ENCODE assay signal across 1 cellular context in the genomic region with DNA sequence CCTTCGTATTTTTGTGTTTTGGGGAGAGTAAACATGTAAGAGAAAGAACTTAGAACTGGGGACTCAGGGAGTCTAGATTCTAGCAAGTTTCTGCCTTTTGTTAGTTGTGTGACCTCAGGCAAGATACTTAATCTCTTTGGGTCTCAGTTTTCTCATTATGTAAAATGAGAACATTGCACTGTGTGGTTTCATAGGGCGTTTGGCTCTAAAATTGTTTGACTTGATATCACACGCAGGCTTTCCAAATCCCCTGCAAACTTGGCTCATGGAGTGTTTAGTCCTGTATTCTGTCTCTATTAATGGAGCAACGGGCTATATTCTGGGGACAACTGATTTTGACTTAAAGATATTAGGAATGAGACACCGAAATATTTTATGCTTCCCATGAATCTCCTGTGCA.
TF ChIP-seq lines count a peak whose summit lies in the region.

No MANE protein-coding gene starts in this region.

TF ChIP-seq in HepG2, 621 proteins besides CTCF, POLR2A, EP300 and RAD21:
- TF ChIP-seq HIC2 (CRISPR knock-in tag; IDR thresholded peaks at IDR 0.05; ENCODE audit: low read depth) = no peak
- TF ChIP-seq ZNF841 (CRISPR knock-in tag; IDR thresholded peaks at IDR 0.05; ENCODE audit: borderline replicate concordance) = no peak
- TF ChIP-seq ATF3 (CRISPR knock-in tag; IDR thresholded peaks at IDR 0.05) = no peak
- no peak for TF ChIP-seq ZNF333 (CRISPR knock-in tag; IDR thresholded peaks at IDR 0.05; ENCODE audit: borderline replicate concordance)
- TF ChIP-seq, protein P1, sequence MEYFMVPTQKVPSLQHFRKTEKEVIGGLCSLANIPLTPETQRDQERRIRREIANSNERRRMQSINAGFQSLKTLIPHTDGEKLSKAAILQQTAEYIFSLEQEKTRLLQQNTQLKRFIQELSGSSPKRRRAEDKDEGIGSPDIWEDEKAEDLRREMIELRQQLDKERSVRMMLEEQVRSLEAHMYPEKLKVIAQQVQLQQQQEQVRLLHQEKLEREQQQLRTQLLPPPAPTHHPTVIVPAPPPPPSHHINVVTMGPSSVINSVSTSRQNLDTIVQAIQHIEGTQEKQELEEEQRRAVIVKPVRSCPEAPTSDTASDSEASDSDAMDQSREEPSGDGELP (IDR thresholded peaks at IDR 0.05; ENCODE audit: borderline replicate concordance, low read depth) = no peak
- TF ChIP-seq, protein P2, sequence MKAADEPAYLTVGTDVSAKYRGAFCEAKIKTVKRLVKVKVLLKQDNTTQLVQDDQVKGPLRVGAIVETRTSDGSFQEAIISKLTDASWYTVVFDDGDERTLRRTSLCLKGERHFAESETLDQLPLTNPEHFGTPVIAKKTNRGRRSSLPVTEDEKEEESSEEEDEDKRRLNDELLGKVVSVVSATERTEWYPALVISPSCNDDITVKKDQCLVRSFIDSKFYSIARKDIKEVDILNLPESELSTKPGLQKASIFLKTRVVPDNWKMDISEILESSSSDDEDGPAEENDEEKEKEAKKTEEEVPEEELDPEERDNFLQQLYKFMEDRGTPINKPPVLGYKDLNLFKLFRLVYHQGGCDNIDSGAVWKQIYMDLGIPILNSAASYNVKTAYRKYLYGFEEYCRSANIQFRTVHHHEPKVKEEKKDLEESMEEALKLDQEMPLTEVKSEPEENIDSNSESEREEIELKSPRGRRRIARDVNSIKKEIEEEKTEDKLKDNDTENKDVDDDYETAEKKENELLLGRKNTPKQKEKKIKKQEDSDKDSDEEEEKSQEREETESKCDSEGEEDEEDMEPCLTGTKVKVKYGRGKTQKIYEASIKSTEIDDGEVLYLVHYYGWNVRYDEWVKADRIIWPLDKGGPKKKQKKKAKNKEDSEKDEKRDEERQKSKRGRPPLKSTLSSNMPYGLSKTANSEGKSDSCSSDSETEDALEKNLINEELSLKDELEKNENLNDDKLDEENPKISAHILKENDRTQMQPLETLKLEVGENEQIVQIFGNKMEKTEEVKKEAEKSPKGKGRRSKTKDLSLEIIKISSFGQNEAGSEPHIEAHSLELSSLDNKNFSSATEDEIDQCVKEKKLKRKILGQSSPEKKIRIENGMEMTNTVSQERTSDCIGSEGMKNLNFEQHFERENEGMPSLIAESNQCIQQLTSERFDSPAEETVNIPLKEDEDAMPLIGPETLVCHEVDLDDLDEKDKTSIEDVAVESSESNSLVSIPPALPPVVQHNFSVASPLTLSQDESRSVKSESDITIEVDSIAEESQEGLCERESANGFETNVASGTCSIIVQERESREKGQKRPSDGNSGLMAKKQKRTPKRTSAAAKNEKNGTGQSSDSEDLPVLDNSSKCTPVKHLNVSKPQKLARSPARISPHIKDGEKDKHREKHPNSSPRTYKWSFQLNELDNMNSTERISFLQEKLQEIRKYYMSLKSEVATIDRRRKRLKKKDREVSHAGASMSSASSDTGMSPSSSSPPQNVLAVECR (CRISPR knock-in tag; IDR thresholded peaks at IDR 0.05; ENCODE audit: borderline replicate concordance) = no peak
- TF ChIP-seq NBN (conservative IDR thresholded peaks at IDR 0.05) = no peak
- TF ChIP-seq SAFB2 (CRISPR knock-in tag; IDR thresholded peaks at IDR 0.05; ENCODE audit: borderline replicate concordance, low read depth) = no peak
- no peak for TF ChIP-seq ZNF563 (CRISPR knock-in tag; IDR thresholded peaks at IDR 0.05)
- TF ChIP-seq ZNF530 (CRISPR knock-in tag; IDR thresholded peaks at IDR 0.05; ENCODE audit: low read depth) = no peak
- no peak for TF ChIP-seq MXD4 (CRISPR knock-in tag; IDR thresholded peaks at IDR 0.05)
- TF ChIP-seq MED1 (CRISPR knock-in tag; IDR thresholded peaks at IDR 0.05) = no peak
- no peak for TF ChIP-seq RXRB (CRISPR knock-in tag; IDR thresholded peaks at IDR 0.05; ENCODE audit: borderline replicate concordance)
- TF ChIP-seq, protein P3, sequence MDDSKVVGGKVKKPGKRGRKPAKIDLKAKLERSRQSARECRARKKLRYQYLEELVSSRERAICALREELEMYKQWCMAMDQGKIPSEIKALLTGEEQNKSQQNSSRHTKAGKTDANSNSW (CRISPR knock-in tag; IDR thresholded peaks at IDR 0.05; ENCODE audit: borderline replicate concordance) = no peak
- no peak for TF ChIP-seq ZNF713 (CRISPR knock-in tag; IDR thresholded peaks at IDR 0.05)
- no peak for TF ChIP-seq ZNF644 (CRISPR knock-in tag; IDR thresholded peaks at IDR 0.05; ENCODE audit: low read depth)
- no peak for TF ChIP-seq DR1 (CRISPR knock-in tag; IDR thresholded peaks at IDR 0.05)
